Comparison of ENCODE assay signal across 8 cellular contexts in genomic region chrX:120457766-120458180, GRCh38. TPM values are rescaled to one million over a fixed set of nuclear protein-coding genes. Genes with fewer than 3 reads are reported as not detected.
DNase-seq lines count a peak whose midpoint lies in the region; ATAC-seq and TF ChIP-seq lines count a peak whose summit lies in the region.

No MANE protein-coding gene starts in this region.

- H3K27me3 ChIP-seq in esophagus squamous epithelium, result no peaks in the 10 kb centered on the region

- peaks cover 2% of the 10 kb centered on the region for H3K36me3 Mint-ChIP-seq in activated T-cell treated with anti-CD3 and anti-CD28 coated beads, Interleukin-2, amount 50 U/mL, for 4 hours (ENCODE audit: insufficient read depth)

- 0 to 24% methylated on average over 1 to 2 of the region's 2 CpGs for WGBS in esophagus squamous epithelium, 2 donors

- H3K27me3 Mint-ChIP-seq in activated T-cell treated with anti-CD3 and anti-CD28 coated beads, Interleukin-2, amount 50 U/mL, for 4 hours (ENCODE audit: low read depth), result no peaks in the 10 kb centered on the region

- H3K4me1 Mint-ChIP-seq in activated T-cell treated with anti-CD3 and anti-CD28 coated beads, Interleukin-2, amount 50 U/mL, for 4 hours (ENCODE audit: low read depth), result peaks cover 38% of the 10 kb centered on the region

- no peaks in the 10 kb centered on the region for H3K9me3 Mint-ChIP-seq in activated T-cell treated with anti-CD3 and anti-CD28 coated beads, Interleukin-2, amount 50 U/mL, for 4 hours

- no peak for DNase-seq in activated T-cell treated with anti-CD3 and anti-CD28 coated beads, Interleukin-2, amount 50 U/mL, for 4 hours
- DNase-seq in activated T-cell treated with anti-CD3 and anti-CD28 coated beads, Interleukin-2, amount 50 U/mL, for 1 hour, result no peak
- DNase-seq in NOMO-1 (lab: John Stamatoyannopoulos, UW; ENCODE audit: unreplicated experiment in 2 of 2) (peak; percentile 72 to 84), esophagus squamous epithelium (lab: John Stamatoyannopoulos, UW) (no peak), DMS53 (lab: John Stamatoyannopoulos, UW) (no peak), hypothalamus (lab: John Stamatoyannopoulos, UW) (no peak)
- DNase-seq in stimulated activated CD8-positive, alpha-beta memory T cell treated with anti-CD3 and anti-CD28 coated beads, Interleukin-4, amount 100 ng/mL, for 48 hours, result no peak

- peaks cover 0 to 32% (median 0%) of the 10 kb centered on the region in 3 donors for H3K36me3 ChIP-seq in esophagus squamous epithelium

- peaks cover 3 to 62% (median 10%) of the 10 kb centered on the region in 3 donors for H3K4me1 ChIP-seq in esophagus squamous epithelium

- no peak overlapping the region for H3K4me3 ChIP-seq in esophagus squamous epithelium

- TF ChIP-seq CTCF in esophagus squamous epithelium (IDR thresholded peaks at IDR 0.05), result no peak

- intact Hi-C loops in esophagus squamous epithelium (cut with DNase I), result no loop called here

- no peaks in the 10 kb centered on the region for H3K9me3 ChIP-seq in esophagus squamous epithelium

- H3K27ac ChIP-seq in esophagus squamous epithelium, result peak overlapping the region in 3 of 4 donors; percentile 59 to 73 (median 64)

- peak; percentile 69 to 83 for ATAC-seq in activated T-cell treated with anti-CD3 and anti-CD28 coated beads, Interleukin-2, amount 50 U/mL, for 4 hours
- peak; percentile 94 for ATAC-seq in HG02884 (IDR thresholded peaks at IDR 0.05; ENCODE audit: unreplicated experiment)

- no peak for TF ChIP-seq POLR2A in esophagus squamous epithelium (IDR thresholded peaks at IDR 0.05)

- no peak overlapping the region for H3K4me3 Mint-ChIP-seq in activated T-cell treated with anti-CD3 and anti-CD28 coated beads, Interleukin-2, amount 50 U/mL, for 4 hours

RNA-seq across cellular contexts. Expression of gene LAMP2, which starts 11.3 kb away (rescaled TPM):
- 10 to 100 TPM; 31.6 to 37.2 (median 32.4) TPM for total RNA-seq in activated T-cell treated with anti-CD3 and anti-CD28 coated beads, Interleukin-2, amount 50 U/mL, for 4 hours
- total RNA-seq in esophagus squamous epithelium, result 100 to 1,000 TPM; 112 to 192 (median 117) TPM

Comparison
In these comparisons a context has a peak if more than half of its experiments do, and no peak if none do; other contexts are left out.
1. DNase-seq: peak in NOMO-1 (2 of 2); none in activated T-cell treated with anti-CD3 and anti-CD28 coated beads, Interleukin-2, amount 50 U/mL, for 4 hours (single experiment), activated T-cell treated with anti-CD3 and anti-CD28 coated beads, Interleukin-2, amount 50 U/mL, for 1 hour (single experiment), esophagus squamous epithelium (single experiment), DMS53 (single experiment), stimulated activated CD8-positive, alpha-beta memory T cell treated with anti-CD3 and anti-CD28 coated beads, Interleukin-4, amount 100 ng/mL, for 48 hours (single experiment) and hypothalamus (0 of 51).